In the genomic region with DNA sequence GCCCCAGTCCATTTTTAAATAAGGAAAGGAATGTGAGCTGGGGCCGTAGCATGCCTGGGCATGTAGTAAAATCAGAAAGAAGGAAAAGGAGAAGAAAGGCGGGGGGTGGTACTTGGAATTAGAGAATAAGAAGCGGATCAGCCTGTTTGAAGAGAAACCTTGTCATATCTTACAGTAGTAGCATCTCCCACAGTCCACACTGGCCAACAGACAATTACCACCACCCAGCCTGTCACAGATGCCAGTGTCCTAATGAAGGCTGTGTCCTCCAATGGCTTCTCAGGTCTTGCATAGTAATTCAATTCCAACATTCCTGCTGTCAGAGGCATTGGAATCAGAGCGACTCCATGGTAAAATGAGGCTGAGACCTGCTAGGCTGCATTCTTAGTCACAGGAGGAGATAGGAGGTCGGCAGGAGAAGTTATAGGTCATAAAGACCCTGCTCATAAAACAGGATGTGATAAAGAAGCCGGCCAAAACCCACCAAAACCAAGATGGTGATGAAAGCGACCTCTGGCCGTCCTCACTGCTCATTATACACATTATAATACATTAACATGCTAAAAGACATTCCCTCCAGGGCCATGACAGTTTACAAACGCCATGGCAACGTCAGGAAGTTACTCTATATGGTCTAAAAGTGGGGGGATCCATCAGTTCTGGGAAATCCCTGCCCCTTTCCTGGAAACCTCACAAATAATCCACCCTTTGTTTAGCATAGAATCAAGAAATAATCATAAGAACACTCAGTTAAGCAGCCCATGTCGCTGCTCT, we compare ENCODE assay signal across 1 cellular context.
TF ChIP-seq lines count a peak whose summit lies in the region.

No MANE protein-coding gene starts in this region.

TF ChIP-seq in GM23338, 12 proteins besides CTCF, POLR2A, EP300 and RAD21 (continued from another document):
- TF ChIP-seq, protein P1, sequence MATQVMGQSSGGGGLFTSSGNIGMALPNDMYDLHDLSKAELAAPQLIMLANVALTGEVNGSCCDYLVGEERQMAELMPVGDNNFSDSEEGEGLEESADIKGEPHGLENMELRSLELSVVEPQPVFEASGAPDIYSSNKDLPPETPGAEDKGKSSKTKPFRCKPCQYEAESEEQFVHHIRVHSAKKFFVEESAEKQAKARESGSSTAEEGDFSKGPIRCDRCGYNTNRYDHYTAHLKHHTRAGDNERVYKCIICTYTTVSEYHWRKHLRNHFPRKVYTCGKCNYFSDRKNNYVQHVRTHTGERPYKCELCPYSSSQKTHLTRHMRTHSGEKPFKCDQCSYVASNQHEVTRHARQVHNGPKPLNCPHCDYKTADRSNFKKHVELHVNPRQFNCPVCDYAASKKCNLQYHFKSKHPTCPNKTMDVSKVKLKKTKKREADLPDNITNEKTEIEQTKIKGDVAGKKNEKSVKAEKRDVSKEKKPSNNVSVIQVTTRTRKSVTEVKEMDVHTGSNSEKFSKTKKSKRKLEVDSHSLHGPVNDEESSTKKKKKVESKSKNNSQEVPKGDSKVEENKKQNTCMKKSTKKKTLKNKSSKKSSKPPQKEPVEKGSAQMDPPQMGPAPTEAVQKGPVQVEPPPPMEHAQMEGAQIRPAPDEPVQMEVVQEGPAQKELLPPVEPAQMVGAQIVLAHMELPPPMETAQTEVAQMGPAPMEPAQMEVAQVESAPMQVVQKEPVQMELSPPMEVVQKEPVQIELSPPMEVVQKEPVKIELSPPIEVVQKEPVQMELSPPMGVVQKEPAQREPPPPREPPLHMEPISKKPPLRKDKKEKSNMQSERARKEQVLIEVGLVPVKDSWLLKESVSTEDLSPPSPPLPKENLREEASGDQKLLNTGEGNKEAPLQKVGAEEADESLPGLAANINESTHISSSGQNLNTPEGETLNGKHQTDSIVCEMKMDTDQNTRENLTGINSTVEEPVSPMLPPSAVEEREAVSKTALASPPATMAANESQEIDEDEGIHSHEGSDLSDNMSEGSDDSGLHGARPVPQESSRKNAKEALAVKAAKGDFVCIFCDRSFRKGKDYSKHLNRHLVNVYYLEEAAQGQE (IDR thresholded peaks at IDR 0.05; ENCODE audit: unreplicated experiment): no peak
- TF ChIP-seq, protein P2, sequence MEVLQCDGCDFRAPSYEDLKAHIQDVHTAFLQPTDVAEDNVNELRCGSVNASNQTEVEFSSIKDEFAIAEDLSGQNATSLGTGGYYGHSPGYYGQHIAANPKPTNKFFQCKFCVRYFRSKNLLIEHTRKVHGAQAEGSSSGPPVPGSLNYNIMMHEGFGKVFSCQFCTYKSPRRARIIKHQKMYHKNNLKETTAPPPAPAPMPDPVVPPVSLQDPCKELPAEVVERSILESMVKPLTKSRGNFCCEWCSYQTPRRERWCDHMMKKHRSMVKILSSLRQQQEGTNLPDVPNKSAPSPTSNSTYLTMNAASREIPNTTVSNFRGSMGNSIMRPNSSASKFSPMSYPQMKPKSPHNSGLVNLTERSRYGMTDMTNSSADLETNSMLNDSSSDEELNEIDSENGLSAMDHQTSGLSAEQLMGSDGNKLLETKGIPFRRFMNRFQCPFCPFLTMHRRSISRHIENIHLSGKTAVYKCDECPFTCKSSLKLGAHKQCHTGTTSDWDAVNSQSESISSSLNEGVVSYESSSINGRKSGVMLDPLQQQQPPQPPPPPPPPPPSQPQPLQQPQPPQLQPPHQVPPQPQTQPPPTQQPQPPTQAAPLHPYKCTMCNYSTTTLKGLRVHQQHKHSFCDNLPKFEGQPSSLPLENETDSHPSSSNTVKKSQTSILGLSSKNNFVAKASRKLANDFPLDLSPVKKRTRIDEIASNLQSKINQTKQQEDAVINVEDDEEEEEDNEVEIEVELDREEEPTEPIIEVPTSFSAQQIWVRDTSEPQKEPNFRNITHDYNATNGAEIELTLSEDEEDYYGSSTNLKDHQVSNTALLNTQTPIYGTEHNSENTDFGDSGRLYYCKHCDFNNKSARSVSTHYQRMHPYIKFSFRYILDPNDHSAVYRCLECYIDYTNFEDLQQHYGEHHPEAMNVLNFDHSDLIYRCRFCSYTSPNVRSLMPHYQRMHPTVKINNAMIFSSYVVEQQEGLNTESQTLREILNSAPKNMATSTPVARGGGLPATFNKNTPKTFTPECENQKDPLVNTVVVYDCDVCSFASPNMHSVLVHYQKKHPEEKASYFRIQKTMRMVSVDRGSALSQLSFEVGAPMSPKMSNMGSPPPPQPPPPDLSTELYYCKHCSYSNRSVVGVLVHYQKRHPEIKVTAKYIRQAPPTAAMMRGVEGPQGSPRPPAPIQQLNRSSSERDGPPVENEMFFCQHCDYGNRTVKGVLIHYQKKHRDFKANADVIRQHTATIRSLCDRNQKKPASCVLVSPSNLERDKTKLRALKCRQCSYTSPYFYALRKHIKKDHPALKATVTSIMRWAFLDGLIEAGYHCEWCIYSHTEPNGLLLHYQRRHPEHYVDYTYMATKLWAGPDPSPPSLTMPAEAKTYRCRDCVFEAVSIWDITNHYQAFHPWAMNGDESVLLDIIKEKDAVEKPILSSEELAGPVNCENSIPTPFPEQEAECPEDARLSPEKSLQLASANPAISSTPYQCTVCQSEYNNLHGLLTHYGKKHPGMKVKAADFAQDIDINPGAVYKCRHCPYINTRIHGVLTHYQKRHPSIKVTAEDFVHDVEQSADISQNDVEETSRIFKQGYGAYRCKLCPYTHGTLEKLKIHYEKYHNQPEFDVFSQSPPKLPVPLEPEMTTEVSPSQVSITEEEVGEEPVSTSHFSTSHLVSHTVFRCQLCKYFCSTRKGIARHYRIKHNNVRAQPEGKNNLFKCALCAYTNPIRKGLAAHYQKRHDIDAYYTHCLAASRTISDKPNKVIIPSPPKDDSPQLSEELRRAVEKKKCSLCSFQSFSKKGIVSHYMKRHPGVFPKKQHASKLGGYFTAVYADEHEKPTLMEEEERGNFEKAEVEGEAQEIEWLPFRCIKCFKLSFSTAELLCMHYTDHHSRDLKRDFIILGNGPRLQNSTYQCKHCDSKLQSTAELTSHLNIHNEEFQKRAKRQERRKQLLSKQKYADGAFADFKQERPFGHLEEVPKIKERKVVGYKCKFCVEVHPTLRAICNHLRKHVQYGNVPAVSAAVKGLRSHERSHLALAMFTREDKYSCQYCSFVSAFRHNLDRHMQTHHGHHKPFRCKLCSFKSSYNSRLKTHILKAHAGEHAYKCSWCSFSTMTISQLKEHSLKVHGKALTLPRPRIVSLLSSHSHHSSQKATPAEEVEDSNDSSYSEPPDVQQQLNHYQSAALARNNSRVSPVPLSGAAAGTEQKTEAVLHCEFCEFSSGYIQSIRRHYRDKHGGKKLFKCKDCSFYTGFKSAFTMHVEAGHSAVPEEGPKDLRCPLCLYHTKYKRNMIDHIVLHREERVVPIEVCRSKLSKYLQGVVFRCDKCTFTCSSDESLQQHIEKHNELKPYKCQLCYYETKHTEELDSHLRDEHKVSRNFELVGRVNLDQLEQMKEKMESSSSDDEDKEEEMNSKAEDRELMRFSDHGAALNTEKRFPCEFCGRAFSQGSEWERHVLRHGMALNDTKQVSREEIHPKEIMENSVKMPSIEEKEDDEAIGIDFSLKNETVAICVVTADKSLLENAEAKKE (CRISPR knock-in tag; IDR thresholded peaks at IDR 0.05): no peak
- TF ChIP-seq, protein P3, sequence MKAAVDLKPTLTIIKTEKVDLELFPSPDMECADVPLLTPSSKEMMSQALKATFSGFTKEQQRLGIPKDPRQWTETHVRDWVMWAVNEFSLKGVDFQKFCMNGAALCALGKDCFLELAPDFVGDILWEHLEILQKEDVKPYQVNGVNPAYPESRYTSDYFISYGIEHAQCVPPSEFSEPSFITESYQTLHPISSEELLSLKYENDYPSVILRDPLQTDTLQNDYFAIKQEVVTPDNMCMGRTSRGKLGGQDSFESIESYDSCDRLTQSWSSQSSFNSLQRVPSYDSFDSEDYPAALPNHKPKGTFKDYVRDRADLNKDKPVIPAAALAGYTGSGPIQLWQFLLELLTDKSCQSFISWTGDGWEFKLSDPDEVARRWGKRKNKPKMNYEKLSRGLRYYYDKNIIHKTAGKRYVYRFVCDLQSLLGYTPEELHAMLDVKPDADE (IDR thresholded peaks at IDR 0.05): no peak
- TF ChIP-seq ZNF331 (CRISPR knock-in tag; IDR thresholded peaks at IDR 0.05; ENCODE audit: low read depth) (no peak), CREB1 (CRISPR knock-in tag; IDR thresholded peaks at IDR 0.05; ENCODE audit: low read depth) (no peak), EZH2phosphoT487 (IDR thresholded peaks at IDR 0.05; ENCODE audit: unreplicated experiment) (no peak), POLR2AphosphoS5 (IDR thresholded peaks at IDR 0.05; ENCODE audit: low read depth) (no peak)
